Comparison of ENCODE assay signal across 15 cellular contexts in the genomic region with DNA sequence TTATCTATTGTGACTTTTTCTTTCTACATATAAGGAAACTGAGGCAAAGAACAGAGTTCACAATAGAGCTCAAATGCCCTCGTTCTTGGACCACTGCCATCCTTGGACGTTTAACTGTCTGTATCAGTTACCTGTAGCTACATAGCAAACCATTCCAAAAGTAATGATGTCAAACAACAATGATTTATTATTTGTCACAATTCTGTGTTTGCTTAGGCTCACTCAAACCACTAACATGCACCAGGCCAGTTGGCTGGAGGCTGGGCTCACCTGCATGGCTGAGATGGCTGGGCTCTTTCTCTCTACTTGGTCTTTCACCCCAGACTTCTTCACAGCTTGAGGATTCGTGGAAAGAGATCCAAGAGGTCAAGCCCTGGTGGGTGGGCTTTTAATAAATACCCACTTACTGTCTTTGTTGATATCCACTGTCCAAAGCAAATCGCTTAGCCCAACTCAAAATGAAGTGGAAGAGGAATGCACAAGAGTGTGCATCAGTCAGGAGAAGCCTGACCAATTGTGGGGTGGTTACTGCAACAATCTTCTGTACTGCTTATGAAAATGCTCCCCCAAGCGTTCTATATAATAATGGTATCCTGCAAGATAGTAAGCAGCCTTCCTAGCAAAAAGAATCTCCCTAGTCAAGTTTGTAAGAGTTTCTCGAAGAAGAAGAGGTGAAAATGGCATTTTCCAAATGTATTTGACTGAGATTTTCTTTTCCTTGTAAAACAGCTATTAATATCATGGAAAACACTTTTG.
DNase-seq lines count a peak whose midpoint lies in the region; ATAC-seq and FAIRE-seq lines count a peak whose summit lies in the region.
"Had no signal": no experiment of that assay in that cellular context is flagged by ENCODE, and none has a peak within 500 bp of the region (broad histone marks: within the 10 kb centered on the region; RNA-seq: fewer than 3 reads in every experiment).

No MANE protein-coding gene starts in this region.

- DNase-seq in NCI-H82 (lab: John Stamatoyannopoulos, UW) (peak; percentile 12), NCI-H82 treated with DMSO at 0.1 percent for 48 hours (lab: John Stamatoyannopoulos, UW; ENCODE audit: unreplicated experiment) (no peak), NCI-H2029 treated with DMSO at 0.1 percent for 48 hours (lab: John Stamatoyannopoulos, UW) (peak; percentile 59), SW480 (ENCODE audit: low spot score) (peak; percentile 4), urothelium cell line (ENCODE audit: low spot score) (peak; percentile 11), HPDE6-E6E7 (ENCODE audit: extremely low spot score) (no peak)
- DNase-seq: activated B cell treated with CpG ODN at 0.5 μM for 24 hours; activated T-cell treated with anti-CD3 and anti-CD28 coated beads, Interleukin-2, amount 50 U/mL, for 24 hours; effector memory CD4-positive, alpha-beta T cell; EL; heart right ventricle; NCI-H1436; tibial artery had no signal

- ATAC-seq in HG03354 (IDR thresholded peaks at IDR 0.05; ENCODE audit: poor library complexity, severe bottlenecking, unreplicated experiment) (no peak), HG02642 (IDR thresholded peaks at IDR 0.05; ENCODE audit: poor library complexity, unreplicated experiment) (no peak)

- no peak for FAIRE-seq in urothelium cell line (lab: Jason Lieb, UNC)

Comparison
In these comparisons a context has a peak if more than half of its experiments do, and no peak if none do; other contexts are left out.
1. DNase-seq: peak in NCI-H82 (single experiment), NCI-H2029 treated with DMSO at 0.1 percent for 48 hours (single experiment), SW480 (single experiment) and urothelium cell line (single experiment); none in NCI-H82 treated with DMSO at 0.1 percent for 48 hours (single experiment) and HPDE6-E6E7 (single experiment).